ENCODE assay signal across 8 cellular contexts in genomic region chr12:50597200-50598195, GRCh38.
DNase-seq lines count a peak whose midpoint lies in the region; ATAC-seq and TF ChIP-seq lines count a peak whose summit lies in the region.

No MANE protein-coding gene starts in this region.

- TF ChIP-seq CTCF in heart left ventricle (IDR thresholded peaks at IDR 0.05) (no peak), WTC11 (IDR thresholded peaks at IDR 0.05) (no peak), upper lobe of right lung (IDR thresholded peaks at IDR 0.05) (no peak)

- no peak for TF ChIP-seq POLR2A in heart left ventricle (IDR thresholded peaks at IDR 0.05)

- no peak overlapping the region for H3K4me3 Mint-ChIP-seq in WTC11
- peak overlapping the region; percentile 20 for H3K4me3 Mint-ChIP-seq in natural killer cell treated with Interleukin-12 subunit alpha and Interleukin-12 subunit beta and Interleukin-15 and Interleukin-18, amount 100 ng/mL, for 72 hours

- H3K4me1 Mint-ChIP-seq in WTC11: peaks cover 53% of the 10 kb centered on the region
- H3K4me1 Mint-ChIP-seq in natural killer cell treated with Interleukin-12 subunit alpha and Interleukin-12 subunit beta and Interleukin-15 and Interleukin-18, amount 100 ng/mL, for 72 hours (ENCODE audit: low read depth in 2 of 2): peaks cover 29 to 33% of the 10 kb centered on the region in 2 donors

- H3K4me1 ChIP-seq in heart left ventricle: peaks cover 0 to 39% (median 12%) of the 10 kb centered on the region in 12 donors
- H3K4me1 ChIP-seq in upper lobe of right lung: peaks cover 14% of the 10 kb centered on the region

- H3K27me3 ChIP-seq in heart left ventricle (no peaks in the 10 kb centered on the region), upper lobe of right lung (no peaks in the 10 kb centered on the region)

- H3K27ac ChIP-seq in heart left ventricle (peak overlapping the region in 1 of 12 donors; percentile 42), caudate nucleus (ENCODE audit: low read depth, low read length) (peak overlapping the region; percentile 79), upper lobe of right lung (no peak overlapping the region)

- WGBS in heart left ventricle, 4 donors: 44 to 54% (median 48%) methylated on average over 9 of the region's 9 CpGs

- H3K36me3 ChIP-seq in heart left ventricle (no peaks in the 10 kb centered on the region), upper lobe of right lung (no peaks in the 10 kb centered on the region)

- CTCF ChIA-PET in WTC11 (lab: Charles Lee): no interaction called here

- H3K9me3 ChIP-seq in heart left ventricle (no peaks in the 10 kb centered on the region), upper lobe of right lung (no peaks in the 10 kb centered on the region)

- H3K36me3 Mint-ChIP-seq in WTC11: peaks cover 3% of the 10 kb centered on the region; the same call in 1 of the 2 replicates
- no peaks in the 10 kb centered on the region for H3K36me3 Mint-ChIP-seq in natural killer cell treated with Interleukin-12 subunit alpha and Interleukin-12 subunit beta and Interleukin-15 and Interleukin-18, amount 100 ng/mL, for 72 hours

- DNase-seq in heart left ventricle: no peak
- DNase-seq in Right ventricle myocardium inferior (ENCODE audit: missing footprints): no peak
- DNase-seq in WTC11 (ENCODE audit: low spot score): no peak
- peak in 37 of 61 donors; percentile 7 to 82 (median 38) for DNase-seq in caudate nucleus (lab: John Stamatoyannopoulos, UW)
- DNase-seq in natural killer cell treated with Interleukin-12 subunit alpha and Interleukin-12 subunit beta and Interleukin-15 and Interleukin-18, amount 100 ng/mL, for 72 hours (ENCODE audit: low spot score): no peak
- DNase-seq in upper lobe of right lung: no peak
- DNase-seq in NCI-H510A (lab: John Stamatoyannopoulos, UW): no peak

- ATAC-seq in heart left ventricle (peak in 3 of 4 donors; percentile 73 to 84 (median 82)), Right ventricle myocardium inferior (no peak), HG03442 (IDR thresholded peaks at IDR 0.05; ENCODE audit: unreplicated experiment) (peak; percentile 78), WTC11 (no peak), upper lobe of right lung (peak; percentile 57)
- peak; percentile 79 to 96 for ATAC-seq in natural killer cell treated with Interleukin-12 subunit alpha and Interleukin-12 subunit beta and Interleukin-15 and Interleukin-18, amount 100 ng/mL, for 72 hours

- peaks cover 4% of the 10 kb centered on the region; the same call in 1 of the 2 replicates for H3K9me3 Mint-ChIP-seq in WTC11
- no peaks in the 10 kb centered on the region for H3K9me3 Mint-ChIP-seq in natural killer cell treated with Interleukin-12 subunit alpha and Interleukin-12 subunit beta and Interleukin-15 and Interleukin-18, amount 100 ng/mL, for 72 hours

- peak overlapping the region; percentile 5; the same call in 1 of the 2 replicates for H3K27ac Mint-ChIP-seq in WTC11
- H3K27ac Mint-ChIP-seq in natural killer cell treated with Interleukin-12 subunit alpha and Interleukin-12 subunit beta and Interleukin-15 and Interleukin-18, amount 100 ng/mL, for 72 hours: peak overlapping the region; percentile 54 to 58

- POLR2A ChIA-PET in WTC11 (lab: Charles Lee): no interaction called here

- intact Hi-C loops in heart left ventricle (cut with DNase I): no loop called here
- intact Hi-C loops in Right ventricle myocardium inferior (cut with DNase I): no loop called here
- intact Hi-C loops in upper lobe of right lung (cut with DNase I): no loop called here

- no peaks in the 10 kb centered on the region for H3K27me3 Mint-ChIP-seq in WTC11 (ENCODE audit: low read depth)
- no peaks in the 10 kb centered on the region for H3K27me3 Mint-ChIP-seq in natural killer cell treated with Interleukin-12 subunit alpha and Interleukin-12 subunit beta and Interleukin-15 and Interleukin-18, amount 100 ng/mL, for 72 hours

- H3K4me3 ChIP-seq in heart left ventricle (no peak overlapping the region), upper lobe of right lung (no peak overlapping the region)

TF ChIP-seq in WTC11, 78 proteins besides CTCF, POLR2A, EP300 and RAD21:
- TF ChIP-seq ZNF416 (CRISPR knock-in tag; IDR thresholded peaks at IDR 0.05) (no peak), NR3C1 (CRISPR knock-in tag; conservative IDR thresholded peaks at IDR 0.05; ENCODE audit: low read depth) (no peak), ZMAT4 (CRISPR knock-in tag; IDR thresholded peaks at IDR 0.05) (no peak), STAT6 (CRISPR knock-in tag; conservative IDR thresholded peaks at IDR 0.05; ENCODE audit: low read depth) (no peak), GTF2I (CRISPR knock-in tag; conservative IDR thresholded peaks at IDR 0.05) (no peak)
TF ChIP-seq in WTC11: peak in this region for 0.

Comparison
In these comparisons a context has a peak if more than half of its experiments do, and no peak if none do; other contexts are left out.
1. ATAC-seq: peak in heart left ventricle (3 of 4), HG03442 (single experiment), natural killer cell treated with Interleukin-12 subunit alpha and Interleukin-12 subunit beta and Interleukin-15 and Interleukin-18, amount 100 ng/mL, for 72 hours (2 of 2) and upper lobe of right lung (single experiment); none in Right ventricle myocardium inferior (single experiment) and WTC11 (single experiment).
2. DNase-seq: peak in caudate nucleus (37 of 61); none in heart left ventricle (0 of 5), Right ventricle myocardium inferior (single experiment), WTC11 (single experiment), natural killer cell treated with Interleukin-12 subunit alpha and Interleukin-12 subunit beta and Interleukin-15 and Interleukin-18, amount 100 ng/mL, for 72 hours (single experiment), upper lobe of right lung (single experiment) and NCI-H510A (single experiment).